In genomic region chr5:66987949-66988838, GRCh38 we compare ENCODE assay signal across 8 cellular contexts.
DNase-seq lines count a peak whose midpoint lies in the region; ATAC-seq, FAIRE-seq and TF ChIP-seq lines count a peak whose summit lies in the region.

No MANE protein-coding gene starts in this region.

- intact Hi-C loops in activated CD4-positive, alpha-beta T cell treated with anti-CD3 and anti-CD28 coated beads, Interleukin-2, amount 10 ng/mL, durations not matched to agents 24 days and 14 days (cut with micrococcal nuclease): loop anchor here (1.0 to 2.0 kb wide), 3 partner anchors 15 to 221 kb away; no protein-coding TSS in a partner anchor
- intact Hi-C loops in endothelial cell of umbilical vein (cut with micrococcal nuclease): loop anchor here (1.0 to 5.0 kb wide), 4 partner anchors 71 to 221 kb away; no protein-coding TSS in a partner anchor

- H3K79me2 ChIP-seq in endothelial cell of umbilical vein (ENCODE audit: control insufficient read depth, insufficient read depth, low read length) (no peaks in the 10 kb centered on the region), neural cell (replicated peaks; ENCODE audit: insufficient read depth, low read length) (no peaks in the 10 kb centered on the region)

- H3K27me3 ChIP-seq in endothelial cell of umbilical vein (ENCODE audit: control insufficient read depth in 2 of 2, insufficient read depth in 2 of 2, low read length in 2 of 2) (no peaks in the 10 kb centered on the region), neural cell (ENCODE audit: insufficient read depth, low read depth, low read length) (no peaks in the 10 kb centered on the region)

- H4K20me1 ChIP-seq in endothelial cell of umbilical vein (replicated peaks; ENCODE audit: control insufficient read depth, extremely low read depth, insufficient read depth, low read length) (no peaks in the 10 kb centered on the region), neural cell (ENCODE audit: insufficient read depth) (no peaks in the 10 kb centered on the region)

- no TSS peak for BruUV-seq in endothelial cell of umbilical vein (replicated peaks; lab: Mats Ljungman, UMichigan)

- peak; percentile 61 for ATAC-seq in HG02885 (IDR thresholded peaks at IDR 0.05; ENCODE audit: poor library complexity, unreplicated experiment)

- no peak for TF ChIP-seq POLR2A in endothelial cell of umbilical vein (IDR thresholded peaks at IDR 0.05; ENCODE audit: low read depth, low read length)

- H3K36me3 ChIP-seq in endothelial cell of umbilical vein (ENCODE audit: control insufficient read depth in 2 of 2, extremely low read depth in 1 of 2, insufficient read depth in 2 of 2, low read length in 2 of 2) (no peaks in the 10 kb centered on the region), neural cell (ENCODE audit: insufficient read depth, low read length) (no peaks in the 10 kb centered on the region)

- no peak overlapping the region for H3K4me3 ChIP-seq in endothelial cell of umbilical vein (replicated peaks in 1 of 3; ENCODE audit: insufficient read depth in 1 of 3, low read depth in 1 of 3, low read length in 3 of 3)
- no peak overlapping the region for H3K4me3 ChIP-seq in neural cell (ENCODE audit: low read length)

- TF ChIP-seq RAD21 in neural cell (conservative IDR thresholded peaks at IDR 0.05): peak; percentile 60

- H3K4me1 Mint-ChIP-seq in activated CD4-positive, alpha-beta T cell treated with anti-CD3 and anti-CD28 coated beads, Interleukin-2, amount 10 ng/mL, durations not matched to agents 24 days and 14 days: peaks cover 4% of the 10 kb centered on the region
- peaks cover 1% of the 10 kb centered on the region for H3K4me1 Mint-ChIP-seq in activated CD4-positive, alpha-beta memory T cell treated with anti-CD3 and anti-CD28 coated beads, Interleukin-2, amount 10 ng/mL, durations not matched to agents 7 days and 5 days

- no peak overlapping the region for H3K27ac Mint-ChIP-seq in activated CD4-positive, alpha-beta T cell treated with anti-CD3 and anti-CD28 coated beads, Interleukin-2, amount 10 ng/mL, durations not matched to agents 24 days and 14 days
- no peak overlapping the region for H3K27ac Mint-ChIP-seq in activated CD4-positive, alpha-beta memory T cell treated with anti-CD3 and anti-CD28 coated beads, Interleukin-2, amount 10 ng/mL, durations not matched to agents 7 days and 5 days

- no peaks in the 10 kb centered on the region for H3K9me3 Mint-ChIP-seq in activated CD4-positive, alpha-beta T cell treated with anti-CD3 and anti-CD28 coated beads, Interleukin-2, amount 10 ng/mL, durations not matched to agents 24 days and 14 days
- no peaks in the 10 kb centered on the region for H3K9me3 Mint-ChIP-seq in activated CD4-positive, alpha-beta memory T cell treated with anti-CD3 and anti-CD28 coated beads, Interleukin-2, amount 10 ng/mL, durations not matched to agents 7 days and 5 days

- no peaks in the 10 kb centered on the region for H3K27me3 Mint-ChIP-seq in activated CD4-positive, alpha-beta T cell treated with anti-CD3 and anti-CD28 coated beads, Interleukin-2, amount 10 ng/mL, durations not matched to agents 24 days and 14 days
- H3K27me3 Mint-ChIP-seq in activated CD4-positive, alpha-beta memory T cell treated with anti-CD3 and anti-CD28 coated beads, Interleukin-2, amount 10 ng/mL, durations not matched to agents 7 days and 5 days: peaks cover 4% of the 10 kb centered on the region

- H3K36me3 Mint-ChIP-seq in activated CD4-positive, alpha-beta T cell treated with anti-CD3 and anti-CD28 coated beads, Interleukin-2, amount 10 ng/mL, durations not matched to agents 24 days and 14 days (ENCODE audit: low read depth): no peaks in the 10 kb centered on the region
- H3K36me3 Mint-ChIP-seq in activated CD4-positive, alpha-beta memory T cell treated with anti-CD3 and anti-CD28 coated beads, Interleukin-2, amount 10 ng/mL, durations not matched to agents 7 days and 5 days (ENCODE audit: low read depth): no peaks in the 10 kb centered on the region

- CTCF ChIA-PET in endothelial cell of umbilical vein (lab: Charles Lee): interaction anchor here (0.6 to 4.3 kb wide), 16 partner anchors 9 to 221 kb away, joined by 3 to 21 read pairs (median 4); no protein-coding TSS in a partner anchor
- CTCF ChIA-PET in activated CD4-positive, alpha-beta memory T cell treated with anti-CD3 and anti-CD28 coated beads, Interleukin-2, amount 10 ng/mL, durations not matched to agents 7 days and 5 days (lab: Charles Lee): interaction anchor here (0.7 to 1.9 kb wide), 13 partner anchors 9 to 259 kb away, joined by 3 to 6 read pairs (median 3); no protein-coding TSS in a partner anchor

- no peak overlapping the region for H3K4me3 Mint-ChIP-seq in activated CD4-positive, alpha-beta T cell treated with anti-CD3 and anti-CD28 coated beads, Interleukin-2, amount 10 ng/mL, durations not matched to agents 24 days and 14 days
- H3K4me3 Mint-ChIP-seq in activated CD4-positive, alpha-beta memory T cell treated with anti-CD3 and anti-CD28 coated beads, Interleukin-2, amount 10 ng/mL, durations not matched to agents 7 days and 5 days: no peak overlapping the region

- no peaks in the 10 kb centered on the region for H3K9me1 ChIP-seq in endothelial cell of umbilical vein (replicated peaks; ENCODE audit: control insufficient read depth, extremely low read depth, insufficient read depth, low read length)

- no peaks in the 10 kb centered on the region for H3F3A ChIP-seq in neural cell (ENCODE audit: insufficient read depth, low read length, poor library complexity, severe bottlenecking)

- H3K9ac ChIP-seq in endothelial cell of umbilical vein (replicated peaks; ENCODE audit: extremely low read depth, insufficient read depth, low read length) (no peak overlapping the region), neural cell (ENCODE audit: low read length) (no peak overlapping the region)

- H3K27ac ChIP-seq in endothelial cell of umbilical vein (ENCODE audit: insufficient read depth, low read depth, low read length): no peak overlapping the region
- H3K27ac ChIP-seq in neural cell (ENCODE audit: low read length): no peak overlapping the region

- peak; percentile 74 for FAIRE-seq in endothelial cell of umbilical vein (lab: Jason Lieb, UNC)

- H3K4me2 ChIP-seq in endothelial cell of umbilical vein (ENCODE audit: insufficient read depth, low read length): no peak overlapping the region
- no peak overlapping the region for H3K4me2 ChIP-seq in neural cell (ENCODE audit: low read length)

- no peaks in the 10 kb centered on the region for H3K9me2 ChIP-seq in neural cell (ENCODE audit: insufficient read depth, low read length)

- TF ChIP-seq CTCF in endothelial cell of umbilical vein (IDR thresholded peaks at IDR 0.05; ENCODE audit: extremely low read depth in 1 of 2, insufficient read depth in 1 of 2, low read depth in 1 of 2, low read length in 2 of 2): peak; percentile 54 to 61
- peak; percentile 70 for TF ChIP-seq CTCF in neural cell (IDR thresholded peaks at IDR 0.05; ENCODE audit: poor library complexity, severe bottlenecking)

- H2AFZ ChIP-seq in endothelial cell of umbilical vein (ENCODE audit: low read depth, low read length) (no peak overlapping the region), neural cell (ENCODE audit: low read depth, low read length) (no peak overlapping the region)

- no peak for TF ChIP-seq EP300 in neural cell (conservative IDR thresholded peaks at IDR 0.05; ENCODE audit: poor library complexity, severe bottlenecking)

- POLR2A ChIA-PET in endothelial cell of umbilical vein (lab: Charles Lee): no interaction called here
- POLR2A ChIA-PET in activated CD4-positive, alpha-beta memory T cell treated with anti-CD3 and anti-CD28 coated beads, Interleukin-2, amount 10 ng/mL, durations not matched to agents 7 days and 5 days (lab: Charles Lee): interaction anchor here (1.4 kb wide), 1 partner anchor 179 kb away, joined by 4 read pairs; no protein-coding TSS in a partner anchor

- peak; percentile 58 for DNase-seq in activated CD4-positive, alpha-beta T cell treated with anti-CD3 and anti-CD28 coated beads, Interleukin-2, amount 10 ng/mL, durations not matched to agents 24 days and 14 days
- no peak for DNase-seq in activated CD4-positive, alpha-beta T cell treated with anti-CD3 and anti-CD28 coated beads, Interleukin-2, amount 50 U/mL, for 48 hours
- DNase-seq in RKO (ENCODE audit: low spot score) (peak; percentile 75), endothelial cell of umbilical vein (ENCODE audit: low read depth, low spot score) (peak; percentile 53), ecto neural progenitor cell (ENCODE audit: low spot score) (no peak)
- DNase-seq in activated CD4-positive, alpha-beta memory T cell treated with anti-CD3 and anti-CD28 coated beads, Interleukin-2, amount 10 ng/mL, durations not matched to agents 7 days and 5 days: no peak

- no peaks in the 10 kb centered on the region for H3K9me3 ChIP-seq in endothelial cell of umbilical vein (replicated peaks; ENCODE audit: control insufficient read depth, insufficient read depth, low read length)
- no peaks in the 10 kb centered on the region for H3K9me3 ChIP-seq in neural cell (ENCODE audit: low read length)

- no peaks in the 10 kb centered on the region for H3K4me1 ChIP-seq in endothelial cell of umbilical vein (ENCODE audit: control insufficient read depth, extremely low read depth, insufficient read depth, low read length)

- dilution Hi-C loops in endothelial cell of umbilical vein (cut with MboI; ENCODE audit: extremely low pct_ligation_motif_present, low sequenced_read_pairs): no loop called here

TF ChIP-seq in endothelial cell of umbilical vein, 7 proteins besides CTCF, POLR2A, EP300 and RAD21 (continues in another document):
- no peak for TF ChIP-seq MYC (IDR thresholded peaks at IDR 0.05; ENCODE audit: low read depth, low read length)
- TF ChIP-seq GATA2 (IDR thresholded peaks at IDR 0.05; ENCODE audit: insufficient read depth, insufficient read length, low read depth, low read length): no peak
- no peak for TF ChIP-seq POLR2AphosphoS5 (IDR thresholded peaks at IDR 0.05; ENCODE audit: insufficient read depth, low read depth, low read length)
- TF ChIP-seq JUN (IDR thresholded peaks at IDR 0.05; ENCODE audit: borderline replicate concordance, insufficient read depth, insufficient read length, low read depth): no peak
- TF ChIP-seq FOS (IDR thresholded peaks at IDR 0.05; ENCODE audit: borderline replicate concordance, insufficient read depth, low read length): no peak
- no peak for TF ChIP-seq EZH2 (IDR thresholded peaks at IDR 0.05; ENCODE audit: borderline replicate concordance, low read depth, low read length, severe bottlenecking)

Comparison
In these comparisons a context has a peak if more than half of its experiments do, and no peak if none do; other contexts are left out.
1. DNase-seq: peak in activated CD4-positive, alpha-beta T cell treated with anti-CD3 and anti-CD28 coated beads, Interleukin-2, amount 10 ng/mL, durations not matched to agents 24 days and 14 days (single experiment), RKO (single experiment) and endothelial cell of umbilical vein (single experiment); none in activated CD4-positive, alpha-beta T cell treated with anti-CD3 and anti-CD28 coated beads, Interleukin-2, amount 50 U/mL, for 48 hours (0 of 2), activated CD4-positive, alpha-beta memory T cell treated with anti-CD3 and anti-CD28 coated beads, Interleukin-2, amount 10 ng/mL, durations not matched to agents 7 days and 5 days (single experiment) and ecto neural progenitor cell (single experiment).